ENCODE assay signal across 29 cellular contexts in genomic region chrX:85288992-85289723, GRCh38. TPM values are rescaled to one million over a fixed set of nuclear protein-coding genes. Genes with fewer than 3 reads are reported as not detected.
A peak's percentile ranks its signal among the peaks of the same experiment; 100 is the strongest.
DNase-seq lines count a peak whose midpoint lies in the region; ATAC-seq and TF ChIP-seq lines count a peak whose summit lies in the region.
"Had no signal": no experiment of that assay in that cellular context is flagged by ENCODE, and none has a peak within 500 bp of the region (broad histone marks: within the 10 kb centered on the region; RNA-seq: fewer than 3 reads in every experiment).

No MANE protein-coding gene starts in this region.

- H3K4me2 ChIP-seq in MM.1S (ENCODE audit: low read depth, low read length), result no peak overlapping the region
- H3K4me2 ChIP-seq: hepatocyte had no signal

- no peak overlapping the region for H3K9ac ChIP-seq in MM.1S (ENCODE audit: low read length)

- no peaks in the 10 kb centered on the region for H3K9me3 ChIP-seq in MM.1S (replicated peaks; ENCODE audit: insufficient read depth, low read length)
- H3K9me3 ChIP-seq: pancreas, suprapubic skin had no signal

- no peaks in the 10 kb centered on the region for H3K79me2 ChIP-seq in MM.1S (ENCODE audit: low read length)
- H3K79me2 ChIP-seq: hepatocyte had no signal

- H3K36me3 ChIP-seq in MM.1S (replicated peaks; ENCODE audit: insufficient read depth, low read length), result no peaks in the 10 kb centered on the region
- H3K36me3 ChIP-seq: pancreas, suprapubic skin had no signal

- no peak overlapping the region for H2AFZ ChIP-seq in MM.1S (ENCODE audit: low read length)
- H2AFZ ChIP-seq: hepatocyte had no signal

- no peaks in the 10 kb centered on the region for H3F3A ChIP-seq in MM.1S (ENCODE audit: insufficient read depth, low read length)

- peaks cover 0 to 6% (median 1%) of the 10 kb centered on the region in 6 donors for H3K9me3 Mint-ChIP-seq in immature natural killer cell

- no peaks in the 10 kb centered on the region for H3K27me3 ChIP-seq in MM.1S (replicated peaks; ENCODE audit: insufficient read depth, low read length)
- H3K27me3 ChIP-seq: hepatocyte, pancreas, suprapubic skin had no signal

- no peak overlapping the region for H3K4me3 Mint-ChIP-seq in immature natural killer cell
- H3K4me3 Mint-ChIP-seq: activated B cell treated with CpG ODN at 0.5 μM for 24 hours; activated naive CD8-positive, alpha-beta T cell treated with anti-CD3 and anti-CD28 coated beads, Interleukin-2, amount 10 ng/mL, durations not matched to agents 7 days and 5 days; activated T-cell treated with anti-CD3 and anti-CD28 coated beads, Interleukin-2, amount 50 U/mL, for 24 hours; CD8-positive, alpha-beta T cell; natural killer cell treated with Interleukin-12 subunit alpha and Interleukin-12 subunit beta and Interleukin-15 and Interleukin-18, amount 100 ng/mL, for 72 hours had no signal

- H3K27ac Mint-ChIP-seq in immature natural killer cell, result no peak overlapping the region
- H3K27ac Mint-ChIP-seq: activated B cell treated with CpG ODN at 0.5 μM for 24 hours; activated naive CD8-positive, alpha-beta T cell treated with anti-CD3 and anti-CD28 coated beads, Interleukin-2, amount 10 ng/mL, durations not matched to agents 7 days and 5 days; activated T-cell treated with anti-CD3 and anti-CD28 coated beads, Interleukin-2, amount 50 U/mL, for 24 hours; CD8-positive, alpha-beta T cell; natural killer cell treated with Interleukin-12 subunit alpha and Interleukin-12 subunit beta and Interleukin-15 and Interleukin-18, amount 100 ng/mL, for 72 hours had no signal

- no peak overlapping the region for H3K4me3 ChIP-seq in MM.1S (ENCODE audit: low read length)
- H3K4me3 ChIP-seq: hepatocyte, pancreas, skin epidermis, suprapubic skin had no signal

- H3K27me3 Mint-ChIP-seq in immature natural killer cell (ENCODE audit: low read depth in 3 of 3), result peaks cover 0 to 3% (median 0%) of the 10 kb centered on the region in 3 donors
- H3K27me3 Mint-ChIP-seq: activated B cell treated with CpG ODN at 0.5 μM for 24 hours; activated naive CD8-positive, alpha-beta T cell treated with anti-CD3 and anti-CD28 coated beads, Interleukin-2, amount 10 ng/mL, durations not matched to agents 7 days and 5 days; natural killer cell treated with Interleukin-12 subunit alpha and Interleukin-12 subunit beta and Interleukin-15 and Interleukin-18, amount 100 ng/mL, for 72 hours had no signal

- H3K27ac ChIP-seq in MM.1S (ENCODE audit: low read length), result no peak overlapping the region
- H3K27ac ChIP-seq: hepatocyte, pancreas, RWPE1, skin epidermis, suprapubic skin had no signal

- DNase-seq in DMS53 (lab: John Stamatoyannopoulos, UW) (peak; percentile 27), DMS53 treated with DMSO at 0.1 percent for 48 hours (lab: John Stamatoyannopoulos, UW; ENCODE audit: unreplicated experiment) (no peak), MM.1S (peak; percentile 10), iPS-NIHi11 (ENCODE audit: low spot score) (peak; percentile 1), immature natural killer cell (no peak)
- DNase-seq: activated B cell treated with CpG ODN at 0.5 μM for 24 hours; activated CD4-positive, alpha-beta T cell treated with anti-CD3 and anti-CD28 coated beads, Interleukin-2, amount 50 U/mL, for 1 hour; activated gamma-delta T cell; activated naive CD8-positive, alpha-beta T cell treated with anti-CD3 and anti-CD28 coated beads, Interleukin-2, amount 10 ng/mL, durations not matched to agents 7 days and 5 days; activated T-cell treated with anti-CD3 and anti-CD28 coated beads, Interleukin-2, amount 50 U/mL, for 24 hours; aorta; CD8-positive, alpha-beta T cell; effector CD4-positive, alpha-beta T cell; left cardiac atrium; NCI-H146; NCI-H446 treated with DMSO at 0.1 percent for 48 hours; NCI-H774; pancreas; retina; stimulated activated naive CD4-positive, alpha-beta T cell treated with Interleukin-2 at 50 U/mL for 16 hours had no signal

- peak; percentile 97 for ATAC-seq in GM19035 (IDR thresholded peaks at IDR 0.05; ENCODE audit: unreplicated experiment)
- ATAC-seq in GM19023 (IDR thresholded peaks at IDR 0.05; ENCODE audit: unreplicated experiment), result no peak
- no peak for ATAC-seq in GM19328 (IDR thresholded peaks at IDR 0.05; ENCODE audit: unreplicated experiment)
- ATAC-seq: CD8-positive, alpha-beta T cell; left cardiac atrium; natural killer cell treated with Interleukin-12 subunit alpha and Interleukin-12 subunit beta and Interleukin-15 and Interleukin-18, amount 100 ng/mL, for 72 hours; pancreas had no signal

- no peaks in the 10 kb centered on the region for H3K9me2 ChIP-seq in MM.1S (replicated peaks; ENCODE audit: insufficient read depth, low read length)

- no peaks in the 10 kb centered on the region for H3K4me1 ChIP-seq in MM.1S (ENCODE audit: low read length)
- H3K4me1 ChIP-seq: pancreas, suprapubic skin had no signal

- H3K36me3 Mint-ChIP-seq in immature natural killer cell, result no peaks in the 10 kb centered on the region
- H3K36me3 Mint-ChIP-seq: activated naive CD8-positive, alpha-beta T cell treated with anti-CD3 and anti-CD28 coated beads, Interleukin-2, amount 10 ng/mL, durations not matched to agents 7 days and 5 days; CD8-positive, alpha-beta T cell; natural killer cell treated with Interleukin-12 subunit alpha and Interleukin-12 subunit beta and Interleukin-15 and Interleukin-18, amount 100 ng/mL, for 72 hours had no signal

- no peaks in the 10 kb centered on the region for H4K20me1 ChIP-seq in MM.1S (ENCODE audit: insufficient read depth, low read length)

- peak; percentile 21 for TF ChIP-seq CTCF in MM.1S (IDR thresholded peaks at IDR 0.05; ENCODE audit: low read length)

- no peaks in the 10 kb centered on the region for H3K4me1 Mint-ChIP-seq in immature natural killer cell
- H3K4me1 Mint-ChIP-seq: activated naive CD8-positive, alpha-beta T cell treated with anti-CD3 and anti-CD28 coated beads, Interleukin-2, amount 10 ng/mL, durations not matched to agents 7 days and 5 days had no signal

RNA-seq across cellular contexts. Expression of gene ZNF711, which starts 45.4 kb away (rescaled TPM):
- 1 to 10 TPM in 1 of 3 donors, under 1 TPM in 2; 0.61 to 5.8 (median 0.78) TPM for polyA plus RNA-seq in immature natural killer cell

RNA-seq across cellular contexts. Expression of gene SATL1, which starts 45.6 kb away (rescaled TPM):
- not detected for polyA plus RNA-seq in immature natural killer cell
- polyA plus RNA-seq: aorta, urinary bladder had no signal

Comparison
In these comparisons a context has a peak if more than half of its experiments do, and no peak if none do; other contexts are left out.
1. DNase-seq: peak in DMS53 (single experiment), MM.1S (single experiment) and iPS-NIHi11 (single experiment); none in DMS53 treated with DMSO at 0.1 percent for 48 hours (single experiment) and immature natural killer cell (0 of 3).